Comparison of ENCODE assay signal across 23 cellular contexts in genomic region chr22:19075404-19075803, GRCh38. TPM values are rescaled to one million over a fixed set of nuclear protein-coding genes. Genes with fewer than 3 reads are reported as not detected.
"Had no signal": no experiment of that assay in that cellular context is flagged by ENCODE, and none has a peak within 500 bp of the region (broad histone marks: within the 10 kb centered on the region; RNA-seq: fewer than 3 reads in every experiment).

No MANE protein-coding gene starts in this region.

- H3K27ac ChIP-seq: KMS-11 had no signal

- DNase-seq: IMR-90, Kasumi-1, MM.1S, NCI-H1092 treated with DMSO at 0.1 percent for 48 hours, NCI-H1436, NCI-H187, NCI-H2029, NCI-H2081 treated with DMSO at 0.1 percent for 48 hours, NCI-H2171, NCI-H226, NCI-H446, NCI-H510A, NCI-H524 treated with DMSO at 0.1 percent for 48 hours, NCI-H69, NCI-H774, RPMI8226, SHP77, SK-N-SH had no signal

- H3K9me3 ChIP-seq: SK-N-SH had no signal

- ATAC-seq: HepG2 had no signal

RNA-seq across cellular contexts. Expression of gene TSSK2, which starts 55.7 kb away (rescaled TPM):
- total RNA-seq: HepG2, HT1080, IMR-90, M059J, SK-MEL-5 had no signal
- polyA plus RNA-seq: HepG2, IMR-90, SK-N-SH had no signal
